1 cellular context compared by ENCODE assay signal in genomic region chr6:40912158-40912946, GRCh38.
TF ChIP-seq lines count a peak whose summit lies in the region.

No MANE protein-coding gene starts in this region.

TF ChIP-seq in K562, 482 proteins besides CTCF, POLR2A, EP300 and RAD21 (continued from another document and continues in another):
- TF ChIP-seq TFAP4 (CRISPR knock-in tag; IDR thresholded peaks at IDR 0.05; ENCODE audit: borderline replicate concordance) (peak; percentile 99), ZNF140 (CRISPR knock-in tag; IDR thresholded peaks at IDR 0.05) (no peak), CSDE1 (IDR thresholded peaks at IDR 0.05) (no peak), USF2 (CRISPR knock-in tag; IDR thresholded peaks at IDR 0.05) (no peak), CBX3 (IDR thresholded peaks at IDR 0.05; ENCODE audit: borderline replicate concordance in 1 of 2, low read length in 2 of 2) (0 out of 3 replicates have a peak, but pooled peaks of 1 of the 2 experiments have one; percentile 41), ZNF41 (CRISPR knock-in tag; conservative IDR thresholded peaks at IDR 0.05) (no peak), ESRRA (IDR thresholded peaks at IDR 0.05; ENCODE audit: borderline replicate concordance, low read depth) (peak; percentile 21; the same call in 1 of the 2 replicates), KDM4B (IDR thresholded peaks at IDR 0.05; ENCODE audit: borderline replicate concordance in 2 of 2, low read depth in 1 of 2) (no peak), ATF7 (IDR thresholded peaks at IDR 0.05) (peak; percentile 43; the same call in 1 of the 2 replicates), ZNF407 (IDR thresholded peaks at IDR 0.05; ENCODE audit: low read depth) (no peak), KDM1A (IDR thresholded peaks at IDR 0.05) (0 out of 4 replicates have a peak, but pooled peaks of 1 of the 2 experiments have one; percentile 23), TBL1XR1 (IDR thresholded peaks at IDR 0.05; ENCODE audit: low read length in 2 of 2) (no peak), RB1 (IDR thresholded peaks at IDR 0.05; ENCODE audit: low read depth) (0 out of 2 replicates have a peak, but pooled peaks have one; percentile 27), ZFPM2 (CRISPR knock-in tag; IDR thresholded peaks at IDR 0.05) (no peak), TSHZ1 (CRISPR knock-in tag; IDR thresholded peaks at IDR 0.05) (no peak), ZBTB17 (CRISPR knock-in tag; IDR thresholded peaks at IDR 0.05) (no peak), EHMT2 (IDR thresholded peaks at IDR 0.05) (0 out of 2 replicates have a peak, but pooled peaks have one; percentile 41), MIER1 (IDR thresholded peaks at IDR 0.05; ENCODE audit: low read depth) (no peak), PKNOX1 (IDR thresholded peaks at IDR 0.05) (0 out of 2 replicates have a peak, but pooled peaks have one; percentile 23), FOXK2 (conservative IDR thresholded peaks at IDR 0.05 in 1 of 2, IDR thresholded peaks at IDR 0.05 in 1 of 2; ENCODE audit: low read depth in 2 of 2) (0 out of 4 replicates have a peak, but pooled peaks of 1 of the 2 experiments have one; percentile 44), GATA2 (CRISPR knock-in tag; IDR thresholded peaks at IDR 0.05) (peak; percentile 89), MNT (conservative IDR thresholded peaks at IDR 0.05) (no peak), RERE (CRISPR knock-in tag; IDR thresholded peaks at IDR 0.05; ENCODE audit: borderline replicate concordance) (no peak), THAP7 (CRISPR knock-in tag; IDR thresholded peaks at IDR 0.05) (no peak), GABPB1 (CRISPR knock-in tag; IDR thresholded peaks at IDR 0.05) (peak; percentile 23; the same call in 1 of the 2 replicates), MITF (IDR thresholded peaks at IDR 0.05) (no peak), NRF1 (conservative IDR thresholded peaks at IDR 0.05 in 1 of 2, IDR thresholded peaks at IDR 0.05 in 1 of 2) (no peak), SREBF2 (CRISPR knock-in tag; IDR thresholded peaks at IDR 0.05) (no peak), ZBTB8A (IDR thresholded peaks at IDR 0.05; ENCODE audit: partially characterized antibody) (no peak), NFIX (CRISPR knock-in tag; IDR thresholded peaks at IDR 0.05; ENCODE audit: low read depth) (no peak)
